Comparison of ENCODE assay signal across 15 cellular contexts in the genomic region with DNA sequence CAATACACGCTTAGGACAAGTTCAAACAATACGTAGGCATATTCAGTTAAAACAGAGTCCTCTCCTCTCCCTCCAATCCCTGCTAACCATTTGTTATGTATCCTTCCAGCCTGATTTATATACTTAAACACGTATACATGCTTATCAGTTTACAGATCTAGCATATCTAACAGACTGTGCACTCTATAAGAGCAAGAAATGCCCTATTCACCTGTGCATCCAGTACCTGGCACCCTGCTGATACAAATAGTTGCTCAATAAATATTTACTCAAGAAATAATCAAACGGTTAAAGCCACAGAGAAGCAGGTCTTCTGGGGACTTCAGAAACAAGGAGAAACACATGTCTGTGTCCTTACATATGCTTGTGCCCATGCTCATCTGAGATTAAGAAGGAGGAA. TPM values are rescaled to one million over a fixed set of nuclear protein-coding genes. Genes with fewer than 3 reads are reported as not detected.
A peak's percentile ranks its signal among the peaks of the same experiment; 100 is the strongest.
DNase-seq lines count a peak whose midpoint lies in the region; ATAC-seq and TF ChIP-seq lines count a peak whose summit lies in the region.
"Had no signal": no experiment of that assay in that cellular context is flagged by ENCODE, and none has a peak within 500 bp of the region (broad histone marks: within the 10 kb centered on the region; RNA-seq: fewer than 3 reads in every experiment).

No MANE protein-coding gene starts in this region.

- TF ChIP-seq CTCF in GM10248 (IDR thresholded peaks at IDR 0.05; ENCODE audit: control extremely low read depth, extremely low read depth, low read depth, missing control alignments): no peak

- CTCF ChIA-PET in GM10248 (lab: Yijun Ruan, JAX): no interaction called here

- H3K4me1 Mint-ChIP-seq in activated CD4-positive, alpha-beta T cell treated with anti-CD3 and anti-CD28 coated beads, Interleukin-2, amount 10 ng/mL, durations not matched to agents 24 days and 14 days: peaks cover 62% of the 10 kb centered on the region

- POLR2A ChIA-PET in GM10248 (lab: Yijun Ruan, JAX): no interaction called here

- H3K36me3 Mint-ChIP-seq in activated CD4-positive, alpha-beta T cell treated with anti-CD3 and anti-CD28 coated beads, Interleukin-2, amount 10 ng/mL, durations not matched to agents 24 days and 14 days (ENCODE audit: low read depth): peaks cover 8% of the 10 kb centered on the region

- H3K4me3 Mint-ChIP-seq in activated CD4-positive, alpha-beta T cell treated with anti-CD3 and anti-CD28 coated beads, Interleukin-2, amount 10 ng/mL, durations not matched to agents 24 days and 14 days: no peak overlapping the region
- H3K4me3 Mint-ChIP-seq: CD4-positive, alpha-beta T cell had no signal

- H3K27ac Mint-ChIP-seq in activated CD4-positive, alpha-beta T cell treated with anti-CD3 and anti-CD28 coated beads, Interleukin-2, amount 10 ng/mL, durations not matched to agents 24 days and 14 days: no peak overlapping the region
- H3K27ac Mint-ChIP-seq: CD4-positive, alpha-beta T cell had no signal

- H3K27me3 Mint-ChIP-seq in activated CD4-positive, alpha-beta T cell treated with anti-CD3 and anti-CD28 coated beads, Interleukin-2, amount 10 ng/mL, durations not matched to agents 24 days and 14 days: no peaks in the 10 kb centered on the region
- H3K27me3 Mint-ChIP-seq: CD4-positive, alpha-beta T cell had no signal

- DNase-seq in DMS153 (lab: John Stamatoyannopoulos, UW) (peak; percentile 13), DMS153 treated with DMSO at 0.1 percent for 48 hours (lab: John Stamatoyannopoulos, UW; ENCODE audit: unreplicated experiment) (no peak), NCI-H146 (lab: John Stamatoyannopoulos, UW) (peak; percentile 73), NCI-H748 treated with DMSO at 0.1 percent for 48 hours (lab: John Stamatoyannopoulos, UW) (peak; percentile 69), GM10248 (ENCODE audit: extremely low spot score) (no peak)
- no peak for DNase-seq in activated CD4-positive, alpha-beta T cell treated with anti-CD3 and anti-CD28 coated beads, Interleukin-2, amount 10 ng/mL, durations not matched to agents 24 days and 14 days
- DNase-seq: 8988T; ACHN; Calu3; CD4-positive, alpha-beta T cell; DMS 273 treated with DMSO at 0.1 percent for 48 hours; GF-D8; IMR-90; KBM-7 had no signal

- peaks cover 4% of the 10 kb centered on the region for H3K9me3 Mint-ChIP-seq in activated CD4-positive, alpha-beta T cell treated with anti-CD3 and anti-CD28 coated beads, Interleukin-2, amount 10 ng/mL, durations not matched to agents 24 days and 14 days
- H3K9me3 Mint-ChIP-seq: CD4-positive, alpha-beta T cell had no signal

- ATAC-seq in GM18868 (IDR thresholded peaks at IDR 0.05; ENCODE audit: unreplicated experiment): no peak

- intact Hi-C loops in activated CD4-positive, alpha-beta T cell treated with anti-CD3 and anti-CD28 coated beads, Interleukin-2, amount 10 ng/mL, durations not matched to agents 24 days and 14 days (cut with micrococcal nuclease): no loop called here

RNA-seq across cellular contexts. Expression of a gene that starts 55.9 kb away (rescaled TPM):
- total RNA-seq in activated CD4-positive, alpha-beta T cell treated with anti-CD3 and anti-CD28 coated beads, Interleukin-2, amount 10 ng/mL, durations not matched to agents 24 days and 14 days: 26.5 and 27.8 TPM in 2 replicates

Comparison
In these comparisons a context has a peak if more than half of its experiments do, and no peak if none do; other contexts are left out.
1. DNase-seq: peak in DMS153 (single experiment), NCI-H146 (single experiment) and NCI-H748 treated with DMSO at 0.1 percent for 48 hours (single experiment); none in DMS153 treated with DMSO at 0.1 percent for 48 hours (single experiment), activated CD4-positive, alpha-beta T cell treated with anti-CD3 and anti-CD28 coated beads, Interleukin-2, amount 10 ng/mL, durations not matched to agents 24 days and 14 days (single experiment) and GM10248 (single experiment).